8 cellular contexts compared by ENCODE assay signal in genomic region chr4:87007345-87008181, GRCh38.
DNase-seq lines count a peak whose midpoint lies in the region; ATAC-seq and TF ChIP-seq lines count a peak whose summit lies in the region.

No MANE protein-coding gene starts in this region.

- no peaks in the 10 kb centered on the region for H3K9me3 ChIP-seq in HUES6 (ENCODE audit: control insufficient read depth, insufficient read depth, low read depth, low read length)
- H3K9me3 ChIP-seq in adrenal gland (replicated peaks in 1 of 3): no peaks in the 10 kb centered on the region

- ATAC-seq in left cardiac atrium (peak; percentile 48 to 56), GM18519 (IDR thresholded peaks at IDR 0.05; ENCODE audit: low FRiP score, unreplicated experiment) (no peak)

- TF ChIP-seq POLR2A in adrenal gland (IDR thresholded peaks at IDR 0.05): peak in 1 of 2 donors; percentile 58

- DNase-seq in C1 segment of cervical spinal cord (lab: John Stamatoyannopoulos, UW) (peak in 12 of 14 donors; percentile 15 to 59 (median 46)), SHP77 (lab: John Stamatoyannopoulos, UW) (peak; percentile 48 to 74), adrenal gland (peak; percentile 51 to 81 (median 67)), left cardiac atrium (peak; percentile 60), posterior vena cava (ENCODE audit: low spot score) (peak; percentile 84), GM19240 (ENCODE audit: insufficient read length, low spot score) (no peak)

- H3K36me3 ChIP-seq in HUES6 (ENCODE audit: control insufficient read depth, insufficient read depth, low read length): no peaks in the 10 kb centered on the region
- no peaks in the 10 kb centered on the region for H3K36me3 ChIP-seq in adrenal gland (replicated peaks in 1 of 2)

- H3K4me3 ChIP-seq in HUES6 (ENCODE audit: low read depth, low read length): peak overlapping the region; percentile 81
- H3K4me3 ChIP-seq in adrenal gland: peak overlapping the region; percentile 28 to 99 (median 83)

- intact Hi-C loops in adrenal gland (cut with DNase I) (loop anchor here (5.0 to 10.0 kb wide), 4 partner anchors 70 to 87 kb away; partner anchors contain the start of gene AFF1 (in 2 of the 2)), left cardiac atrium (cut with DNase I) (loop anchor here (5.0 kb wide), 3 partner anchors 70 to 85 kb away; partner anchors contain the start of gene AFF1 (in 2 of the 2)), posterior vena cava (cut with DNase I) (loop anchor here (2.0 to 5.0 kb wide), 4 partner anchors 40 to 87 kb away; partner anchors contain the start of gene AFF1 (in 2 of the 2))

- peak overlapping the region; percentile 99 for H3K9ac ChIP-seq in HUES6 (ENCODE audit: low read length)

- peaks cover 61% of the 10 kb centered on the region for H3K4me1 ChIP-seq in HUES6 (ENCODE audit: control insufficient read depth, insufficient read depth, low read length)
- H3K4me1 ChIP-seq in adrenal gland (replicated peaks in 1 of 2): peaks cover 29 to 54% of the 10 kb centered on the region in 2 donors

- 0% methylated on average over 33 of the region's 33 CpGs for WGBS in adrenal gland, 4 donors

- H3K27me3 ChIP-seq in HUES6 (ENCODE audit: control insufficient read depth, insufficient read depth, low read length): no peaks in the 10 kb centered on the region
- no peaks in the 10 kb centered on the region for H3K27me3 ChIP-seq in adrenal gland

- peak in 1 of 6 experiments; percentile 11 for TF ChIP-seq CTCF in adrenal gland (IDR thresholded peaks at IDR 0.05)

- H3K27ac ChIP-seq in HUES6 (ENCODE audit: low read depth, low read length) (peak overlapping the region; percentile 98), adrenal gland (peak overlapping the region; percentile 91 to 98 (median 93))
